Comparison of ENCODE assay signal across 8 cellular contexts in genomic region chr22:29689872-29690213, GRCh38. TPM values are rescaled to one million over a fixed set of nuclear protein-coding genes. Genes with fewer than 3 reads are reported as not detected.
DNase-seq lines count a peak whose midpoint lies in the region; FAIRE-seq and TF ChIP-seq lines count a peak whose summit lies in the region.

No MANE protein-coding gene starts in this region.

- H3K27me3 Mint-ChIP-seq in activated T-cell treated with anti-CD3 and anti-CD28 coated beads, Interleukin-2, amount 50 U/mL, for 24 hours = no peaks in the 10 kb centered on the region
- no peaks in the 10 kb centered on the region for H3K27me3 Mint-ChIP-seq in progenitor cell of endocrine pancreas

- H3K36me3 Mint-ChIP-seq in activated T-cell treated with anti-CD3 and anti-CD28 coated beads, Interleukin-2, amount 50 U/mL, for 24 hours (ENCODE audit: low read depth) = peaks cover 54% of the 10 kb centered on the region
- H3K36me3 Mint-ChIP-seq in progenitor cell of endocrine pancreas (ENCODE audit: insufficient read depth) = peaks cover 8% of the 10 kb centered on the region

- H3K4me1 Mint-ChIP-seq in activated T-cell treated with anti-CD3 and anti-CD28 coated beads, Interleukin-2, amount 50 U/mL, for 24 hours (ENCODE audit: low read depth) = no peaks in the 10 kb centered on the region
- no peaks in the 10 kb centered on the region for H3K4me1 Mint-ChIP-seq in progenitor cell of endocrine pancreas (ENCODE audit: low read depth)

- peak; percentile 88 for TF ChIP-seq CTCF in progenitor cell of endocrine pancreas (IDR thresholded peaks at IDR 0.05; ENCODE audit: unreplicated experiment)

- peak; percentile 51 to 64 for DNase-seq in SHP77 (lab: John Stamatoyannopoulos, UW)
- no peak for DNase-seq in SHP77 treated with DMSO at 0.1 percent for 48 hours (lab: John Stamatoyannopoulos, UW)
- DNase-seq in NCI-H2227 treated with DMSO at 0.1 percent for 48 hours (lab: John Stamatoyannopoulos, UW) = peak; percentile 14
- DNase-seq in activated T-cell treated with anti-CD3 and anti-CD28 coated beads, Interleukin-2, amount 50 U/mL, for 24 hours = peak; percentile 56
- peak; percentile 30 for DNase-seq in germinal center (ENCODE audit: low spot score)
- DNase-seq in progenitor cell of endocrine pancreas (ENCODE audit: low spot score, unreplicated experiment) = peak; percentile 51
- DNase-seq in MG63 = no peak
- DNase-seq in HTR-8/SVneo (ENCODE audit: insufficient read length, low spot score) = no peak

- no peak overlapping the region for H3K4me3 Mint-ChIP-seq in activated T-cell treated with anti-CD3 and anti-CD28 coated beads, Interleukin-2, amount 50 U/mL, for 24 hours
- H3K4me3 Mint-ChIP-seq in progenitor cell of endocrine pancreas (ENCODE audit: low read depth) = no peak overlapping the region

- H3K27ac Mint-ChIP-seq in activated T-cell treated with anti-CD3 and anti-CD28 coated beads, Interleukin-2, amount 50 U/mL, for 24 hours = no peak overlapping the region
- H3K27ac Mint-ChIP-seq in progenitor cell of endocrine pancreas = no peak overlapping the region

- no peaks in the 10 kb centered on the region for H3K9me3 ChIP-seq in MG63

- H3K9me3 Mint-ChIP-seq in activated T-cell treated with anti-CD3 and anti-CD28 coated beads, Interleukin-2, amount 50 U/mL, for 24 hours = no peaks in the 10 kb centered on the region
- H3K9me3 Mint-ChIP-seq in progenitor cell of endocrine pancreas (ENCODE audit: low read depth) = no peaks in the 10 kb centered on the region

- FAIRE-seq in HTR-8/SVneo (lab: Jason Lieb, UNC) = no peak

- peaks cover 65% of the 10 kb centered on the region for H3K36me3 ChIP-seq in MG63

- no peaks in the 10 kb centered on the region for H3K27me3 ChIP-seq in MG63

- H3K4me3 ChIP-seq in MG63 = no peak overlapping the region

RNA-seq across cellular contexts. Expression of gene CABP7, which starts 30.0 kb away (rescaled TPM):
- 0.12 TPM in 1 of 2 replicates, not detected in the other for total RNA-seq in progenitor cell of endocrine pancreas
- not detected in 2 replicates for total RNA-seq in MG63 (2014; rRNA removed; shearing (Covaris generic); ENCODE audit: low replicate concordance)

Comparison
In these comparisons a context has a peak if more than half of its experiments do, and no peak if none do; other contexts are left out.
1. DNase-seq: peak in SHP77 (2 of 2), NCI-H2227 treated with DMSO at 0.1 percent for 48 hours (single experiment), activated T-cell treated with anti-CD3 and anti-CD28 coated beads, Interleukin-2, amount 50 U/mL, for 24 hours (single experiment), germinal center (single experiment) and progenitor cell of endocrine pancreas (single experiment); none in SHP77 treated with DMSO at 0.1 percent for 48 hours (single experiment), MG63 (single experiment) and HTR-8/SVneo (single experiment).